In the genomic region with DNA sequence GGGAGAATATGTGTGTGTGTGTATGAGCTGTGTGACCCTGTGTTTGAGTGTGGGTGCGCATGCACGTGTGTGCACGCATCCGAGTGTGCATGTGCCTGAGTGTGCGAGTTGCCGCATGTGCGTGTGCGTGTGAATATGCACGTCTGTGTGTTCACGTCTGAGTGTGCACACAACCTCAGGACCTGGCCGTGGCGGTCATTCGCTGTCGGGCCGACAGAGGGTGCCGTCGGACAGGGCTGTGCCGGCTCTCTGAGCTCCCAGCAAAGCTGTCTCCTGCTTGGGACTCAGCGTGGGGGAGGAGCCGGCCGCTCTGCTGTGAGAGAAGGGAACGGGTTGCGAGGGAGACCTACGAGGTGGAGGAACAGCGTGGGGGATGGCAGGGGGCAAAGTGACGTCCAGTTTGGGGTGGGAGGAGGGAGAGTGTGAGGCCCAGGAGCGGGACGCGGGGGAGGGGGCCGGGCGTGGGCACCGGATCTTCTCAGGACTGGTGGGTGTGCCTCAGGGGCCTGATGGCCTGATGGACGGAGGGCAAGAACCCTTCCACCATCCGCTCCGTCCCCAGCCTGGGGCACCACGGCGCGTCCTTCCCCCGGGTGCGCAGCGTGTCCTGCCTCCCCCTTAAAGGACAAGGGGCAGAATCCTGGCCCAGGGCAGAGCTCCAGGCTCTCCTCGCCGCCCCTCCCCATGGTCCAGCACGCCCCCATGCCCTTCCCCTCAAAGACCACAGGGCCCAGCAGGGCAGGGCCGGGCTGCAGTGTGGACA, we compare ENCODE assay signal across 1 cellular context.
TF ChIP-seq lines count a peak whose summit lies in the region.

No MANE protein-coding gene starts in this region.

TF ChIP-seq in WTC11, 78 proteins besides CTCF, POLR2A, EP300 and RAD21 (continued from another document):
- TF ChIP-seq, protein P1, sequence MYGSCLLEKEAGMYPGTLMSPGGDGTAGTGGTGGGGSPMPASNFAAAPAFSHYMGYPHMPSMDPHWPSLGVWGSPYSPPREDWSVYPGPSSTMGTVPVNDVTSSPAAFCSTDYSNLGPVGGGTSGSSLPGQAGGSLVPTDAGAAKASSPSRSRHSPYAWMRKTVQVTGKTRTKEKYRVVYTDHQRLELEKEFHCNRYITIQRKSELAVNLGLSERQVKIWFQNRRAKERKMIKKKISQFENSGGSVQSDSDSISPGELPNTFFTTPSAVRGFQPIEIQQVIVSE (CRISPR knock-in tag; IDR thresholded peaks at IDR 0.05; ENCODE audit: borderline replicate concordance) = no peak
- no peak for TF ChIP-seq MYBL2 (CRISPR knock-in tag; IDR thresholded peaks at IDR 0.05)
- 0 out of 2 replicates have a peak, but pooled peaks have one; percentile 24 for TF ChIP-seq NR3C1 (CRISPR knock-in tag; conservative IDR thresholded peaks at IDR 0.05; ENCODE audit: low read depth)
- TF ChIP-seq ZNF423 (CRISPR knock-in tag; IDR thresholded peaks at IDR 0.05) = no peak
- TF ChIP-seq TP53 (CRISPR knock-in tag; IDR thresholded peaks at IDR 0.05) = no peak
- no peak; the same call in 1 of the 2 replicates for TF ChIP-seq ZNF121 (CRISPR knock-in tag; IDR thresholded peaks at IDR 0.05)
- no peak for TF ChIP-seq ARID4B (CRISPR knock-in tag; IDR thresholded peaks at IDR 0.05; ENCODE audit: borderline replicate concordance)
- TF ChIP-seq TEAD4 (CRISPR knock-in tag; IDR thresholded peaks at IDR 0.05) = no peak
- TF ChIP-seq, protein P2, sequence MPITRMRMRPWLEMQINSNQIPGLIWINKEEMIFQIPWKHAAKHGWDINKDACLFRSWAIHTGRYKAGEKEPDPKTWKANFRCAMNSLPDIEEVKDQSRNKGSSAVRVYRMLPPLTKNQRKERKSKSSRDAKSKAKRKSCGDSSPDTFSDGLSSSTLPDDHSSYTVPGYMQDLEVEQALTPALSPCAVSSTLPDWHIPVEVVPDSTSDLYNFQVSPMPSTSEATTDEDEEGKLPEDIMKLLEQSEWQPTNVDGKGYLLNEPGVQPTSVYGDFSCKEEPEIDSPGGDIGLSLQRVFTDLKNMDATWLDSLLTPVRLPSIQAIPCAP (CRISPR knock-in tag; IDR thresholded peaks at IDR 0.05) = no peak
- TF ChIP-seq, protein P3, sequence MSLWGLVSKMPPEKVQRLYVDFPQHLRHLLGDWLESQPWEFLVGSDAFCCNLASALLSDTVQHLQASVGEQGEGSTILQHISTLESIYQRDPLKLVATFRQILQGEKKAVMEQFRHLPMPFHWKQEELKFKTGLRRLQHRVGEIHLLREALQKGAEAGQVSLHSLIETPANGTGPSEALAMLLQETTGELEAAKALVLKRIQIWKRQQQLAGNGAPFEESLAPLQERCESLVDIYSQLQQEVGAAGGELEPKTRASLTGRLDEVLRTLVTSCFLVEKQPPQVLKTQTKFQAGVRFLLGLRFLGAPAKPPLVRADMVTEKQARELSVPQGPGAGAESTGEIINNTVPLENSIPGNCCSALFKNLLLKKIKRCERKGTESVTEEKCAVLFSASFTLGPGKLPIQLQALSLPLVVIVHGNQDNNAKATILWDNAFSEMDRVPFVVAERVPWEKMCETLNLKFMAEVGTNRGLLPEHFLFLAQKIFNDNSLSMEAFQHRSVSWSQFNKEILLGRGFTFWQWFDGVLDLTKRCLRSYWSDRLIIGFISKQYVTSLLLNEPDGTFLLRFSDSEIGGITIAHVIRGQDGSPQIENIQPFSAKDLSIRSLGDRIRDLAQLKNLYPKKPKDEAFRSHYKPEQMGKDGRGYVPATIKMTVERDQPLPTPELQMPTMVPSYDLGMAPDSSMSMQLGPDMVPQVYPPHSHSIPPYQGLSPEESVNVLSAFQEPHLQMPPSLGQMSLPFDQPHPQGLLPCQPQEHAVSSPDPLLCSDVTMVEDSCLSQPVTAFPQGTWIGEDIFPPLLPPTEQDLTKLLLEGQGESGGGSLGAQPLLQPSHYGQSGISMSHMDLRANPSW (CRISPR knock-in tag; conservative IDR thresholded peaks at IDR 0.05; ENCODE audit: low read depth) = no peak
- TF ChIP-seq ZNF317 (CRISPR knock-in tag; IDR thresholded peaks at IDR 0.05; ENCODE audit: borderline replicate concordance, low read depth) = no peak
- no peak for TF ChIP-seq MXD4 (CRISPR knock-in tag; IDR thresholded peaks at IDR 0.05; ENCODE audit: borderline replicate concordance)
- no peak for TF ChIP-seq ESRRA (CRISPR knock-in tag; IDR thresholded peaks at IDR 0.05; ENCODE audit: borderline replicate concordance)
- TF ChIP-seq, protein P4, sequence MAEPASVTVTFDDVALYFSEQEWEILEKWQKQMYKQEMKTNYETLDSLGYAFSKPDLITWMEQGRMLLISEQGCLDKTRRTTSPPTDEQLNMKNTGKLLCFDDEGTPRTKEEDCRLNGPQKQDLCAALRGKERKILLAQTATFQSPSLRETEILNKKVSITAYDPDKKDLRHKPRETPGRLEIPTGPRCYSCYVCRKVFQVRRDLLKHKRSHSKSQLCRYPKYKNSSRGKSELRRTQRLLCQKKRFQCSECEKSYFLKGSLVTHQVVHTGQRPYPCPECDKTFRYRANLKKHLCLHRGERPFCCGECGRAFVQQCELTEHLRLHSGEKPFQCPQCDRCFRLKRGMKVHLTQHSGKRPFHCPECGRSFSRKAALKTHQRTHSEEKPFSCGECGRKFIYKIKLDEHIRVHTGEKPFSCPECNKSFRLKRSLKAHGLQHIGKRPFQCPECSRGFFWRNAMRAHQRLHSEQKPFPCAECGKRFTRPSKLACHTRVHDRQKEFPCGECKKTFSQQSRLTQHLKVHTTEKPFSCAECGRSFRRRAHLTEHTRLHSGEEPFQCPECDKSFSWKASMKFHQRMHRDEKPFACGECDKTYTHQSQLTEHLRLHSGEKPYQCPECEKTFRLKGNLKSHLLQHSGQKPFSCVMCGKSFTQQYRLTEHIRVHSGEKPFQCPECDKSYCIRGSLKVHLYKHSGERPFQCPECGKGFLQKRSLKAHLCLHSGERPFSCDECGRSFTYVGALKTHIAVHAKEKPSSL (CRISPR knock-in tag; conservative IDR thresholded peaks at IDR 0.05) = no peak
- no peak for TF ChIP-seq ZNF671 (CRISPR knock-in tag; IDR thresholded peaks at IDR 0.05)
- no peak for TF ChIP-seq KAT7 (CRISPR knock-in tag; IDR thresholded peaks at IDR 0.05; ENCODE audit: borderline replicate concordance)
- TF ChIP-seq ATF2 (CRISPR knock-in tag; IDR thresholded peaks at IDR 0.05; ENCODE audit: borderline replicate concordance, low read depth) = no peak
- TF ChIP-seq USF2 (CRISPR knock-in tag; IDR thresholded peaks at IDR 0.05) = no peak
- TF ChIP-seq OVOL2 (CRISPR knock-in tag; IDR thresholded peaks at IDR 0.05; ENCODE audit: borderline replicate concordance) = no peak
- TF ChIP-seq GTF2I (CRISPR knock-in tag; conservative IDR thresholded peaks at IDR 0.05) = no peak
- TF ChIP-seq NR2C2 (CRISPR knock-in tag; IDR thresholded peaks at IDR 0.05) = no peak
- TF ChIP-seq TCF7 (CRISPR knock-in tag; IDR thresholded peaks at IDR 0.05; ENCODE audit: low read depth) = no peak
- no peak; the same call in 1 of the 2 replicates for TF ChIP-seq SMAD3 (CRISPR knock-in tag; IDR thresholded peaks at IDR 0.05; ENCODE audit: borderline replicate concordance)
- no peak for TF ChIP-seq MLX (CRISPR knock-in tag; IDR thresholded peaks at IDR 0.05)
- TF ChIP-seq ERG (CRISPR knock-in tag; IDR thresholded peaks at IDR 0.05) = no peak
- TF ChIP-seq, protein P5, sequence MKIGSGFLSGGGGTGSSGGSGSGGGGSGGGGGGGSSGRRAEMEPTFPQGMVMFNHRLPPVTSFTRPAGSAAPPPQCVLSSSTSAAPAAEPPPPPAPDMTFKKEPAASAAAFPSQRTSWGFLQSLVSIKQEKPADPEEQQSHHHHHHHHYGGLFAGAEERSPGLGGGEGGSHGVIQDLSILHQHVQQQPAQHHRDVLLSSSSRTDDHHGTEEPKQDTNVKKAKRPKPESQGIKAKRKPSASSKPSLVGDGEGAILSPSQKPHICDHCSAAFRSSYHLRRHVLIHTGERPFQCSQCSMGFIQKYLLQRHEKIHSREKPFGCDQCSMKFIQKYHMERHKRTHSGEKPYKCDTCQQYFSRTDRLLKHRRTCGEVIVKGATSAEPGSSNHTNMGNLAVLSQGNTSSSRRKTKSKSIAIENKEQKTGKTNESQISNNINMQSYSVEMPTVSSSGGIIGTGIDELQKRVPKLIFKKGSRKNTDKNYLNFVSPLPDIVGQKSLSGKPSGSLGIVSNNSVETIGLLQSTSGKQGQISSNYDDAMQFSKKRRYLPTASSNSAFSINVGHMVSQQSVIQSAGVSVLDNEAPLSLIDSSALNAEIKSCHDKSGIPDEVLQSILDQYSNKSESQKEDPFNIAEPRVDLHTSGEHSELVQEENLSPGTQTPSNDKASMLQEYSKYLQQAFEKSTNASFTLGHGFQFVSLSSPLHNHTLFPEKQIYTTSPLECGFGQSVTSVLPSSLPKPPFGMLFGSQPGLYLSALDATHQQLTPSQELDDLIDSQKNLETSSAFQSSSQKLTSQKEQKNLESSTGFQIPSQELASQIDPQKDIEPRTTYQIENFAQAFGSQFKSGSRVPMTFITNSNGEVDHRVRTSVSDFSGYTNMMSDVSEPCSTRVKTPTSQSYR (CRISPR knock-in tag; IDR thresholded peaks at IDR 0.05) = 0 out of 2 replicates have a peak, but pooled peaks have one; percentile 53
- no peak for TF ChIP-seq JUN (CRISPR knock-in tag; IDR thresholded peaks at IDR 0.05)
- TF ChIP-seq GABPB1 (CRISPR knock-in tag; IDR thresholded peaks at IDR 0.05) = peak; percentile 48; the same call in 1 of the 2 replicates
- no peak for TF ChIP-seq ZNF138 (CRISPR knock-in tag; conservative IDR thresholded peaks at IDR 0.05)
- TF ChIP-seq TEAD1 (CRISPR knock-in tag; IDR thresholded peaks at IDR 0.05) = peak; percentile 45; the same call in 1 of the 2 replicates
- TF ChIP-seq FOXP1 (CRISPR knock-in tag; IDR thresholded peaks at IDR 0.05; ENCODE audit: borderline replicate concordance) = peak; percentile 26; the same call in 1 of the 2 replicates
- no peak for TF ChIP-seq ATF1 (CRISPR knock-in tag; IDR thresholded peaks at IDR 0.05)
- peak; percentile 57; the same call in 1 of the 2 replicates for TF ChIP-seq ZNF232 (CRISPR knock-in tag; IDR thresholded peaks at IDR 0.05)
- TF ChIP-seq ZNF416 (CRISPR knock-in tag; IDR thresholded peaks at IDR 0.05) = no peak
TF ChIP-seq in WTC11: peak in this region for 10.
